1 cellular context compared by ENCODE assay signal in genomic region chr5:158725223-158725825, GRCh38.
TF ChIP-seq lines count a peak whose summit lies in the region.

No MANE protein-coding gene starts in this region.

TF ChIP-seq in H1, 55 proteins besides CTCF, POLR2A, EP300 and RAD21 (continued from another document):
- TF ChIP-seq USF2 (IDR thresholded peaks at IDR 0.05; ENCODE audit: low read length), result no peak
- TF ChIP-seq SRF (IDR thresholded peaks at IDR 0.05; ENCODE audit: low read depth, low read length), result no peak
- no peak for TF ChIP-seq SIN3A (conservative IDR thresholded peaks at IDR 0.05 in 1 of 2, IDR thresholded peaks at IDR 0.05 in 1 of 2; ENCODE audit: low read depth in 1 of 2, low read length in 2 of 2)
- TF ChIP-seq MAFK (IDR thresholded peaks at IDR 0.05; ENCODE audit: low read depth, low read length), result no peak
- no peak for TF ChIP-seq E2F6 (IDR thresholded peaks at IDR 0.05)
- TF ChIP-seq RNF2 (IDR thresholded peaks at IDR 0.05; ENCODE audit: borderline replicate concordance, low read depth, low read length, missing control alignments, poor library complexity, severe bottlenecking), result no peak
- no peak for TF ChIP-seq JUND (IDR thresholded peaks at IDR 0.05; ENCODE audit: low read length)
- no peak for TF ChIP-seq TAF7 (optimal IDR thresholded peaks at IDR 0.05; ENCODE audit: borderline replicate concordance, low read depth, low read length)
- TF ChIP-seq RXRA (IDR thresholded peaks at IDR 0.05; ENCODE audit: insufficient read depth, low read depth, low read length), result no peak
- TF ChIP-seq TBP (IDR thresholded peaks at IDR 0.05; ENCODE audit: low read depth, low read length), result no peak
